Comparison of ENCODE assay signal across 8 cellular contexts in the genomic region with DNA sequence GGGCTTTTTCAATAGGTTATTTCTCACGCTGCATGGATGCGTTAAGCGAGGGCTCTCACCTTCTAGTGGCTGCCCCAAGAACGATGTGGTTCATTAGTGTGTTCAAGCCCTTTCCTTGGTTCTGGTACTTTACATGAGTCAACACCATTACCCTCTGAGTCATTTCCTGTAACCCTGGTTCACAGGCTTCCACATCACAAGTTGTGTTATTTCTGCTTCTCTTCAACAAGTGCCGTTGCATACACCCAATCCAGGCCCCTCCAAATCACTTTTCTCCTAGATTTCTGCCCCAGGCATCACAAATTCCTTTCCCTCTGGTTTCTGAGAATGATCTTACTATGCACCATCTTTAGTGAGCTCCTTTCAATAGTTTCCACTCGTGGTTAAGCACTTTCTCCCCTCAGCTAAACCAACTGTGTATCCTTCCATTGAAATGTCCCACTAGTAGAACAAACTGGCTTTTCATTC.
DNase-seq lines count a peak whose midpoint lies in the region; ATAC-seq and TF ChIP-seq lines count a peak whose summit lies in the region.

No MANE protein-coding gene starts in this region.

- peaks cover 0 to 2% of the 10 kb centered on the region in 2 donors for H3K27me3 Mint-ChIP-seq in natural killer cell (ENCODE audit: low read depth in 2 of 2)

- H3K4me3 Mint-ChIP-seq in natural killer cell: peak overlapping the region; percentile 37

- H3K4me1 Mint-ChIP-seq in natural killer cell: peaks cover 22 to 41% of the 10 kb centered on the region in 2 donors

- no peaks in the 10 kb centered on the region for H3K36me3 Mint-ChIP-seq in natural killer cell

- H3K9me3 Mint-ChIP-seq in natural killer cell: no peaks in the 10 kb centered on the region

- intact Hi-C loops in natural killer cell (cut with micrococcal nuclease): loop anchor here (1.0 kb wide), 2 partner anchors 39 to 71 kb away; no protein-coding TSS in a partner anchor

- peak overlapping the region; percentile 82 to 93 for H3K27ac Mint-ChIP-seq in natural killer cell

- TF ChIP-seq CTCF in natural killer cell (IDR thresholded peaks at IDR 0.05): no peak

- DNase-seq in activated T-cell treated with anti-CD3 and anti-CD28 coated beads for 24 hours (ENCODE audit: low read depth) (peak; percentile 19), NCI-H510A treated with DMSO at 0.1 percent for 48 hours (lab: John Stamatoyannopoulos, UW) (peak; percentile 68), amniotic epithelial cell (ENCODE audit: low read depth) (peak; percentile 96), natural killer cell (peak; percentile 53), AML-193 (lab: John Stamatoyannopoulos, UW) (no peak), caudate nucleus (lab: John Stamatoyannopoulos, UW) (no peak)
- no peak for DNase-seq in activated T-cell treated with anti-CD3 and anti-CD28 coated beads, Interleukin-2, amount 50 U/mL, for 1 hour

- peak; percentile 92 for ATAC-seq in HG02759 (IDR thresholded peaks at IDR 0.05; ENCODE audit: unreplicated experiment)
- ATAC-seq in natural killer cell: peak; percentile 93 to 99 (median 95)

- H3K27ac ChIP-seq in caudate nucleus (ENCODE audit: low read depth, low read length): no peak overlapping the region

Comparison
In these comparisons a context has a peak if more than half of its experiments do, and no peak if none do; other contexts are left out.
1. DNase-seq: peak in activated T-cell treated with anti-CD3 and anti-CD28 coated beads for 24 hours (single experiment), NCI-H510A treated with DMSO at 0.1 percent for 48 hours (single experiment), amniotic epithelial cell (single experiment) and natural killer cell (single experiment); none in activated T-cell treated with anti-CD3 and anti-CD28 coated beads, Interleukin-2, amount 50 U/mL, for 1 hour (single experiment), AML-193 (0 of 2) and caudate nucleus (0 of 61).